In genomic region chr11:120432056-120433018, GRCh38 we compare ENCODE assay signal across 8 cellular contexts.
DNase-seq lines count a peak whose midpoint lies in the region; ATAC-seq and TF ChIP-seq lines count a peak whose summit lies in the region.

No MANE protein-coding gene starts in this region.

- no peak for TF ChIP-seq CTCF in Calu3 (IDR thresholded peaks at IDR 0.05; ENCODE audit: unreplicated experiment)

- H3K9me3 Mint-ChIP-seq in Calu3 (ENCODE audit: low read depth, unreplicated experiment) = no peaks in the 10 kb centered on the region
- H3K9me3 Mint-ChIP-seq in activated CD4-positive, alpha-beta memory T cell treated with anti-CD3 and anti-CD28 coated beads, Interleukin-2, amount 10 ng/mL, durations not matched to agents 7 days and 5 days = no peaks in the 10 kb centered on the region
- H3K9me3 Mint-ChIP-seq in stimulated activated memory B cell treated with anti-CD40 and anti-IgM and Interleukin-4, amounts not matched to agents 10 μg/mL and 1 μg/mL and 100 μg/mL, for 72 hours = no peaks in the 10 kb centered on the region

- POLR2A ChIA-PET in activated CD4-positive, alpha-beta memory T cell treated with anti-CD3 and anti-CD28 coated beads, Interleukin-2, amount 10 ng/mL, durations not matched to agents 7 days and 5 days (lab: Charles Lee) = no interaction called here

- H3K4me1 Mint-ChIP-seq in Calu3 (ENCODE audit: low read depth, unreplicated experiment) = peaks cover 23% of the 10 kb centered on the region
- H3K4me1 Mint-ChIP-seq in activated CD4-positive, alpha-beta memory T cell treated with anti-CD3 and anti-CD28 coated beads, Interleukin-2, amount 10 ng/mL, durations not matched to agents 7 days and 5 days = peaks cover 17% of the 10 kb centered on the region
- peaks cover 15% of the 10 kb centered on the region for H3K4me1 Mint-ChIP-seq in stimulated activated memory B cell treated with anti-CD40 and anti-IgM and Interleukin-4, amounts not matched to agents 10 μg/mL and 1 μg/mL and 100 μg/mL, for 72 hours

- peak overlapping the region; percentile 82 for H3K27ac Mint-ChIP-seq in Calu3 (ENCODE audit: unreplicated experiment)
- peak overlapping the region; percentile 50 for H3K27ac Mint-ChIP-seq in activated CD4-positive, alpha-beta memory T cell treated with anti-CD3 and anti-CD28 coated beads, Interleukin-2, amount 10 ng/mL, durations not matched to agents 7 days and 5 days
- peak overlapping the region; percentile 14 for H3K27ac Mint-ChIP-seq in stimulated activated memory B cell treated with anti-CD40 and anti-IgM and Interleukin-4, amounts not matched to agents 10 μg/mL and 1 μg/mL and 100 μg/mL, for 72 hours

- no peaks in the 10 kb centered on the region for H3K27me3 Mint-ChIP-seq in Calu3 (ENCODE audit: unreplicated experiment)
- H3K27me3 Mint-ChIP-seq in activated CD4-positive, alpha-beta memory T cell treated with anti-CD3 and anti-CD28 coated beads, Interleukin-2, amount 10 ng/mL, durations not matched to agents 7 days and 5 days = no peaks in the 10 kb centered on the region
- no peaks in the 10 kb centered on the region for H3K27me3 Mint-ChIP-seq in stimulated activated memory B cell treated with anti-CD40 and anti-IgM and Interleukin-4, amounts not matched to agents 10 μg/mL and 1 μg/mL and 100 μg/mL, for 72 hours

- CTCF ChIA-PET in Calu3 (lab: Charles Lee) = no interaction called here
- CTCF ChIA-PET in activated CD4-positive, alpha-beta memory T cell treated with anti-CD3 and anti-CD28 coated beads, Interleukin-2, amount 10 ng/mL, durations not matched to agents 7 days and 5 days (lab: Charles Lee) = interaction anchor here (0.6 to 0.7 kb wide), 2 partner anchors 12 to 81 kb away, joined by 3 to 6 read pairs; no protein-coding TSS in a partner anchor

- H3K4me3 Mint-ChIP-seq in Calu3 (ENCODE audit: low read depth, unreplicated experiment) = peak overlapping the region; percentile 9
- no peak overlapping the region for H3K4me3 Mint-ChIP-seq in activated CD4-positive, alpha-beta memory T cell treated with anti-CD3 and anti-CD28 coated beads, Interleukin-2, amount 10 ng/mL, durations not matched to agents 7 days and 5 days
- H3K4me3 Mint-ChIP-seq in stimulated activated memory B cell treated with anti-CD40 and anti-IgM and Interleukin-4, amounts not matched to agents 10 μg/mL and 1 μg/mL and 100 μg/mL, for 72 hours = no peak overlapping the region

- DNase-seq in Calu3 (peak; percentile 55), HK-2 (ENCODE audit: unreplicated experiment) (peak; percentile 30), left cardiac atrium (peak; percentile 33), NCI-H2227 treated with DMSO at 0.1 percent for 48 hours (lab: John Stamatoyannopoulos, UW) (no peak), NCI-H1436 treated with DMSO at 0.1 percent for 48 hours (lab: John Stamatoyannopoulos, UW) (no peak), midbrain (lab: John Stamatoyannopoulos, UW) (no peak)
- no peak for DNase-seq in activated CD4-positive, alpha-beta memory T cell treated with anti-CD3 and anti-CD28 coated beads, Interleukin-2, amount 10 ng/mL, durations not matched to agents 7 days and 5 days

- intact Hi-C loops in Calu3 (cut with micrococcal nuclease; ENCODE audit: unreplicated experiment) (loop anchor here (2.0 kb wide), 2 partner anchors 32 to 96 kb away; partner anchors contain the start of gene ARHGEF12), left cardiac atrium (cut with DNase I) (loop anchor here in 1 of 2 donors (5.0 kb wide), 1 partner anchor 95 kb away; the partner anchor contains the start of gene ARHGEF12)

- no TSS peak for BruUV-seq in Calu3 (replicated peaks; lab: Mats Ljungman, UMichigan)

- peak; percentile 94 to 98 for ATAC-seq in left cardiac atrium
- ATAC-seq in stimulated activated memory B cell treated with anti-CD40 and anti-IgM and Interleukin-4, amounts not matched to agents 10 μg/mL and 1 μg/mL and 100 μg/mL, for 72 hours = peak; percentile 87

- peaks cover 17% of the 10 kb centered on the region for H3K36me3 Mint-ChIP-seq in Calu3 (ENCODE audit: insufficient read depth, unreplicated experiment)
- peaks cover 5% of the 10 kb centered on the region for H3K36me3 Mint-ChIP-seq in activated CD4-positive, alpha-beta memory T cell treated with anti-CD3 and anti-CD28 coated beads, Interleukin-2, amount 10 ng/mL, durations not matched to agents 7 days and 5 days (ENCODE audit: low read depth)
- H3K36me3 Mint-ChIP-seq in stimulated activated memory B cell treated with anti-CD40 and anti-IgM and Interleukin-4, amounts not matched to agents 10 μg/mL and 1 μg/mL and 100 μg/mL, for 72 hours = peaks cover 20% of the 10 kb centered on the region

Comparison
In these comparisons a context has a peak if more than half of its experiments do, and no peak if none do; other contexts are left out.
1. DNase-seq: peak in Calu3 (single experiment), HK-2 (single experiment) and left cardiac atrium (single experiment); none in activated CD4-positive, alpha-beta memory T cell treated with anti-CD3 and anti-CD28 coated beads, Interleukin-2, amount 10 ng/mL, durations not matched to agents 7 days and 5 days (single experiment), NCI-H2227 treated with DMSO at 0.1 percent for 48 hours (single experiment), NCI-H1436 treated with DMSO at 0.1 percent for 48 hours (single experiment) and midbrain (single experiment).
2. H3K27ac Mint-ChIP-seq: peak in every context shown above with its lines; median percentile 82 in Calu3; 50 in activated CD4-positive, alpha-beta memory T cell treated with anti-CD3 and anti-CD28 coated beads, Interleukin-2, amount 10 ng/mL, durations not matched to agents 7 days and 5 days; 14 in stimulated activated memory B cell treated with anti-CD40 and anti-IgM and Interleukin-4, amounts not matched to agents 10 μg/mL and 1 μg/mL and 100 μg/mL, for 72 hours.